7 cellular contexts compared by ENCODE assay signal in the genomic region with DNA sequence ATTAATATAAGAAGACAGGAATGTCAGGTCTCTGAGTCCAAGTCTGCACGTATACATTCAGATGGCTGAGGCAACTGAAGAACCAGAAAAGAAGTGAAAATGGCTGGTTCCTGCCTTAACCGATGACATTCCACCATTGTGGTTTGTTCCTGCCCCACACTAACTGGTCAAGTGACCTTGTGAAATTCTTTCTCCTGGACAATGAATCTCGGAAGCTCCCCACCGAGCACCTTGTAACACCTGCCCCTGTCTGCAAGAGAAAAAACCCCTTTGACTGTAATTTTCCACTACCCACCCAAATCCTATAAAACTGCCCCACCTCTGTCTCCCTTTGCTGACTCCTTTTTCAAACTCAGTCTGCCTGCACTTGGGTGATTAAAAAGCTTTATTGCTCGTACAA.
"Had no signal": no experiment of that assay in that cellular context is flagged by ENCODE, and none has a peak within 500 bp of the region (broad histone marks: within the 10 kb centered on the region; RNA-seq: fewer than 3 reads in every experiment).

No MANE protein-coding gene starts in this region.

- ATAC-seq: HepG2, K562 had no signal

- H3K27ac ChIP-seq: HL-60 had no signal

- DNase-seq: GOT3, H7, HCEC 1CT, KG1 had no signal

- H3K4me3 ChIP-seq: K562 had no signal
